8 cellular contexts compared by ENCODE assay signal in the genomic region with DNA sequence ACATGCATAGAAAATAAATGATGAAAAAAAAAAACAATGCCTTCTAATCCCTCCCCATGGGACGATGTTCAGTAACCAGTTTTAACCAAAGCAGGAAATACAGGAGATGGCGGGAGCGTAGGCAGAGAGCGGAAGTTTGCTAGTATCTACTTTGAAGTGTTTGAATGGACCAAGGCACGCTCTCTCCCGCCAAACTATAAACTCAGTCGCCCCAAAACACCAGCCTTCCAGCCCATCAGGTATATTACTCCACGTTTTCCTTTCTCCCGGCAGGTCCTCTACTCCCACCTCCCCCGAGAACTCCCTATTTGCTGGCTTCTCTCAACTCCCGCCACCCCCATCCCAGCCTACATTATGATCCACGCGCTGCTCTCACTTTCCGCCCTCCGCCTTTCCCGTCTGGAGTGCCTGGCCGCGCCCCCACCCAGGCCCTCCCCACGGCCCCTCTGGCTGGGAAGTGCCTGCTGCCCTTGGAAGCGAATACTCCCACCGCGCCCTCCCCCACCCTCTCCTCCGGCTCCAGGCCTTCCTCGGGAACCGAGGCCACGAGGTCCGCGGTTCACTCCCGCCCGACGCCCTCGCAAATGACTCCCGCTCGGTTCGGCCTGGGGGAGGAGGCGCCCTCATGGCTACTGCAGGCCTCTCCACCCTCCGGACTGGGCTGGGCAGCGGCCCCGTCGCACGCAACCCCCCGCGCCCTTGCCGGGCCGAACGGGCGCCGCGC. TPM values are rescaled to one million over a fixed set of nuclear protein-coding genes. Genes with fewer than 3 reads are reported as not detected.
DNase-seq lines count a peak whose midpoint lies in the region; ATAC-seq, FAIRE-seq and TF ChIP-seq lines count a peak whose summit lies in the region.

No MANE protein-coding gene starts in this region.

- intact Hi-C loops in activated T-helper 1 cell treated with anti-CD3 and anti-CD28 coated beads, Interleukin-12 subunit alpha, Interleukin-12 subunit beta, Interleukin-2, Interleukin-4 antibody, amounts not matched to agents 30 ng/mL and 10 ng/mL and 1 ng/mL, durations not matched to agents 14 hours and 24 hours and 36 hours (cut with micrococcal nuclease): loop anchor here (1.0 to 10.0 kb wide), 11 partner anchors 9 to 1331 kb away; partner anchors contain the start of genes ANAPC4, PI4K2B, SEPSECS and SMIM20

- peak overlapping the region; percentile 100 for H3K27ac Mint-ChIP-seq in activated T-helper 1 cell treated with anti-CD3 and anti-CD28 coated beads, Interleukin-12 subunit alpha, Interleukin-12 subunit beta, Interleukin-2, Interleukin-4 antibody, amounts not matched to agents 30 ng/mL and 10 ng/mL and 1 ng/mL, durations not matched to agents 14 hours and 24 hours and 36 hours
- peak overlapping the region; percentile 84 to 96 (median 94) for H3K27ac Mint-ChIP-seq in nephron

- no peaks in the 10 kb centered on the region for H3K9me3 Mint-ChIP-seq in activated T-helper 1 cell treated with anti-CD3 and anti-CD28 coated beads, Interleukin-12 subunit alpha, Interleukin-12 subunit beta, Interleukin-2, Interleukin-4 antibody, amounts not matched to agents 30 ng/mL and 10 ng/mL and 1 ng/mL, durations not matched to agents 14 hours and 24 hours and 36 hours
- no peaks in the 10 kb centered on the region for H3K9me3 Mint-ChIP-seq in nephron

- no peak for FAIRE-seq in RCC 7860 (lab: Jason Lieb, UNC)

- H3K4me1 Mint-ChIP-seq in activated T-helper 1 cell treated with anti-CD3 and anti-CD28 coated beads, Interleukin-12 subunit alpha, Interleukin-12 subunit beta, Interleukin-2, Interleukin-4 antibody, amounts not matched to agents 30 ng/mL and 10 ng/mL and 1 ng/mL, durations not matched to agents 14 hours and 24 hours and 36 hours (ENCODE audit: low read depth): peaks cover 32% of the 10 kb centered on the region
- peaks cover 22% of the 10 kb centered on the region for H3K4me1 Mint-ChIP-seq in nephron

- TF ChIP-seq CTCF in fibroblast of pulmonary artery (IDR thresholded peaks at IDR 0.05; ENCODE audit: low read length, missing control alignments): no peak
- TF ChIP-seq CTCF in nephron (IDR thresholded peaks at IDR 0.05; ENCODE audit: unreplicated experiment in 3 of 3): no peak

- peak overlapping the region; percentile 97 for H3K27ac ChIP-seq in substantia nigra (ENCODE audit: low read depth, low read length, poor library complexity, severe bottlenecking)

- H3K36me3 Mint-ChIP-seq in activated T-helper 1 cell treated with anti-CD3 and anti-CD28 coated beads, Interleukin-12 subunit alpha, Interleukin-12 subunit beta, Interleukin-2, Interleukin-4 antibody, amounts not matched to agents 30 ng/mL and 10 ng/mL and 1 ng/mL, durations not matched to agents 14 hours and 24 hours and 36 hours (ENCODE audit: low read depth): peaks cover 34% of the 10 kb centered on the region
- peaks cover 29% of the 10 kb centered on the region for H3K36me3 Mint-ChIP-seq in nephron (ENCODE audit: low read depth)

- H3K4me3 ChIP-seq in fibroblast of pulmonary artery (replicated peaks; ENCODE audit: low read depth, low read length): peak overlapping the region; percentile 99

- H3K27me3 Mint-ChIP-seq in activated T-helper 1 cell treated with anti-CD3 and anti-CD28 coated beads, Interleukin-12 subunit alpha, Interleukin-12 subunit beta, Interleukin-2, Interleukin-4 antibody, amounts not matched to agents 30 ng/mL and 10 ng/mL and 1 ng/mL, durations not matched to agents 14 hours and 24 hours and 36 hours (ENCODE audit: insufficient read depth): peaks cover 2% of the 10 kb centered on the region
- H3K27me3 Mint-ChIP-seq in nephron (ENCODE audit: low read depth): peaks cover 4% of the 10 kb centered on the region

- H3K4me3 Mint-ChIP-seq in activated T-helper 1 cell treated with anti-CD3 and anti-CD28 coated beads, Interleukin-12 subunit alpha, Interleukin-12 subunit beta, Interleukin-2, Interleukin-4 antibody, amounts not matched to agents 30 ng/mL and 10 ng/mL and 1 ng/mL, durations not matched to agents 14 hours and 24 hours and 36 hours: peak overlapping the region; percentile 100
- H3K4me3 Mint-ChIP-seq in nephron: peak overlapping the region; percentile 92 to 96 (median 96)

- ATAC-seq in GM21825 (IDR thresholded peaks at IDR 0.05; ENCODE audit: unreplicated experiment): peak; percentile 22

- DNase-seq in DMS114 treated with DMSO at 0.1 percent for 48 hours (lab: John Stamatoyannopoulos, UW; ENCODE audit: unreplicated experiment) (peak; percentile 44), KG1 (lab: John Stamatoyannopoulos, UW) (peak; percentile 14), RCC 7860 (ENCODE audit: low spot score) (peak; percentile 54), fibroblast of pulmonary artery (ENCODE audit: low read depth) (peak; percentile 52), substantia nigra (lab: John Stamatoyannopoulos, UW) (peak in 41 of 49 donors; percentile 22 to 78 (median 52))
- peak; percentile 38 for DNase-seq in activated T-helper 1 cell treated with anti-CD3 and anti-CD28 coated beads, Interleukin-12 subunit alpha, Interleukin-12 subunit beta, Interleukin-2, Interleukin-4 antibody, amounts not matched to agents 30 ng/mL and 10 ng/mL and 1 ng/mL, durations not matched to agents 14 hours and 24 hours and 36 hours (ENCODE audit: low spot score)

RNA-seq across cellular contexts. Expression of gene DHX15, which starts 0.7 kb away (rescaled TPM):
- 246 and 260 TPM in 2 replicates for total RNA-seq in activated T-helper 1 cell treated with anti-CD3 and anti-CD28 coated beads, Interleukin-12 subunit alpha, Interleukin-12 subunit beta, Interleukin-2, Interleukin-4 antibody, amounts not matched to agents 30 ng/mL and 10 ng/mL and 1 ng/mL, durations not matched to agents 14 hours and 24 hours and 36 hours

Comparison
In these comparisons a context has a peak if more than half of its experiments do, and no peak if none do; other contexts are left out.
1. Peak in every context shown above with its lines: DNase-seq, ATAC-seq, H3K4me3 ChIP-seq and H3K27ac ChIP-seq.